28 cellular contexts compared by ENCODE assay signal in the genomic region with DNA sequence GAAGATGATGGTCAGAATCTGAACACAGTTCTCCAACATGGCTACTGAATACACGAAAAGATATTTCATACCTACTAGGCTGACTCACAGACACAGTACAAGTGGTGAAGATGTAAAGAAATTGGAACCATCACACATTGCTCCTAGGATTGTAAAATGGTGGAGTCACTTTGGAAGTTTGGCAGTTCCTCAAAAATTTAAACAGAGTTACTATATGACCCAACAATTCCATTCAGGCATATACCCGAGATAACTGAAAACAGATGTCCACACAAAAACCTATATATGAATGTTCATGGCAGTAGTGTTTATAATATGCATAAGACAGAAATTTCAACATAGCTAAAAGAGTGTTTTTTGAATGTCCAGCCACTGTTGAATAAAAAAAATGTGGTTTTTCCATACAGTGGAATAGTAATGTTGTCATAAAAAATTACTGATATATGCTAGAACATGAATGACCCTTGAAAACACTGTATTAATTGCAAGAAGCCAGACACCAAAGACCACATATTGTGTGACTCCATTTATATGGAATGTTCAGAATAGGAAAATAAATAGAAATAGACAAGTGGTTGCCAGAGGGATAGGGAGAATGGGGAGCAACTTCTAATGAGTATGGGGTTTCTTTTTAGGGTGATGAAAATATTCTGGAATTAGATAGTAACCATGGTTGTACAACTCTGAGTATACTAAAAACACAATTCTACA.
DNase-seq lines count a peak whose midpoint lies in the region; ATAC-seq, FAIRE-seq and TF ChIP-seq lines count a peak whose summit lies in the region.
"Had no signal": no experiment of that assay in that cellular context is flagged by ENCODE, and none has a peak within 500 bp of the region (broad histone marks: within the 10 kb centered on the region; RNA-seq: fewer than 3 reads in every experiment).

No MANE protein-coding gene starts in this region.

- no peaks in the 10 kb centered on the region for H3K9me3 Mint-ChIP-seq in astrocyte (ENCODE audit: unreplicated experiment)
- no peaks in the 10 kb centered on the region for H3K9me3 Mint-ChIP-seq in activated CD8-positive, alpha-beta T cell treated with anti-CD3 and anti-CD28 coated beads, Interleukin-2, amount 10 ng/mL, durations not matched to agents 7 days and 5 days (ENCODE audit: insufficient read depth)
- H3K9me3 Mint-ChIP-seq: activated CD4-positive, alpha-beta memory T cell treated with anti-CD3 and anti-CD28 coated beads for 36 hours; CD14-positive monocyte; WTC11 had no signal

- CTCF ChIA-PET in activated CD8-positive, alpha-beta T cell treated with anti-CD3 and anti-CD28 coated beads, Interleukin-2, amount 10 ng/mL, durations not matched to agents 7 days and 5 days (lab: Charles Lee): no interaction called here

- no peak overlapping the region for H3K27ac Mint-ChIP-seq in astrocyte (ENCODE audit: unreplicated experiment)
- no peak overlapping the region for H3K27ac Mint-ChIP-seq in activated CD8-positive, alpha-beta T cell treated with anti-CD3 and anti-CD28 coated beads, Interleukin-2, amount 10 ng/mL, durations not matched to agents 7 days and 5 days
- H3K27ac Mint-ChIP-seq: activated CD4-positive, alpha-beta memory T cell treated with anti-CD3 and anti-CD28 coated beads for 36 hours; WTC11 had no signal

- peaks cover 32% of the 10 kb centered on the region for H3K36me3 ChIP-seq in ACC112 (ENCODE audit: insufficient read depth, low read length)
- H3K36me3 ChIP-seq in astrocyte (ENCODE audit: insufficient read depth, low read length): peaks cover 26% of the 10 kb centered on the region

- DNase-seq in HFF-Myc (ENCODE audit: extremely low read depth, low read depth) (peak; percentile 75), astrocyte (ENCODE audit: low read depth) (peak; percentile 65), fibroblast of the aortic adventitia (ENCODE audit: low read depth) (peak; percentile 24), left lobe of liver (ENCODE audit: low spot score) (no peak)
- no peak for DNase-seq in activated CD8-positive, alpha-beta T cell treated with anti-CD3 and anti-CD28 coated beads, Interleukin-2, amount 10 ng/mL, durations not matched to agents 7 days and 5 days
- no peak for DNase-seq in activated CD4-positive, CD25-positive, alpha-beta regulatory T cell (lab: John Stamatoyannopoulos, UW)
- DNase-seq: activated CD4-positive, alpha-beta memory T cell treated with anti-CD3 and anti-CD28 coated beads for 36 hours; activated naive CD4-positive, alpha-beta T cell treated with anti-CD3 and anti-CD28 coated beads, Interleukin-2, amount 50 U/mL, for 16 hours; activated T-cell treated with anti-CD3 and anti-CD28 coated beads, Interleukin-2, amount 50 U/mL, for 1 hour; body of pancreas; mesendoderm; naive thymus-derived CD4-positive, alpha-beta T cell; NCI-H187 treated with DMSO at 0.1 percent for 48 hours; NCI-H2227 treated with DMSO at 0.1 percent for 48 hours; sigmoid colon; stimulated activated CD4-positive, alpha-beta T cell treated with anti-CD3 and anti-CD28 coated beads, Interleukin-1b, Interleukin-23, amount 100 ng/mL, for 48 hours; stimulated activated naive CD4-positive, alpha-beta T cell had no signal

- H3K4me3 Mint-ChIP-seq in astrocyte (ENCODE audit: unreplicated experiment): no peak overlapping the region
- no peak overlapping the region for H3K4me3 Mint-ChIP-seq in activated CD8-positive, alpha-beta T cell treated with anti-CD3 and anti-CD28 coated beads, Interleukin-2, amount 10 ng/mL, durations not matched to agents 7 days and 5 days
- H3K4me3 Mint-ChIP-seq: activated CD4-positive, alpha-beta memory T cell treated with anti-CD3 and anti-CD28 coated beads for 36 hours; CD14-positive monocyte; naive thymus-derived CD4-positive, alpha-beta T cell; WTC11 had no signal

- H4K20me1 ChIP-seq in astrocyte (ENCODE audit: insufficient read depth, low read length): no peaks in the 10 kb centered on the region

- peak overlapping the region; percentile 25; the same call in 1 of the 2 replicates for H3K27ac ChIP-seq in ACC112 (ENCODE audit: low read depth, low read length)
- peak overlapping the region; percentile 76 for H3K27ac ChIP-seq in astrocyte (ENCODE audit: low read depth, low read length)
- H3K27ac ChIP-seq: body of pancreas, coronary artery, parathyroid adenoma, sigmoid colon, thoracic aorta had no signal

- peak overlapping the region; percentile 5 for H3K4me2 ChIP-seq in astrocyte (ENCODE audit: low read length)

- peaks cover 7% of the 10 kb centered on the region for H3K4me1 Mint-ChIP-seq in astrocyte (ENCODE audit: low read depth, unreplicated experiment)
- H3K4me1 Mint-ChIP-seq in activated CD8-positive, alpha-beta T cell treated with anti-CD3 and anti-CD28 coated beads, Interleukin-2, amount 10 ng/mL, durations not matched to agents 7 days and 5 days (ENCODE audit: low read depth): no peaks in the 10 kb centered on the region
- H3K4me1 Mint-ChIP-seq: WTC11 had no signal

- H2AFZ ChIP-seq in ACC112 (ENCODE audit: low read length, unreplicated experiment): no peak overlapping the region
- H2AFZ ChIP-seq in astrocyte (ENCODE audit: low read depth, low read length): no peak overlapping the region
- H2AFZ ChIP-seq: parathyroid adenoma had no signal

- TF ChIP-seq CTCF in HFF-Myc (IDR thresholded peaks at IDR 0.05; ENCODE audit: low read depth, low read length, missing control alignments) (no peak), astrocyte (IDR thresholded peaks at IDR 0.05; ENCODE audit: insufficient read depth, low read depth, low read length) (no peak), fibroblast of the aortic adventitia (IDR thresholded peaks at IDR 0.05; ENCODE audit: insufficient read depth, low read length) (no peak)

- FAIRE-seq in astrocyte (lab: Jason Lieb, UNC): no peak
- FAIRE-seq: A204.1, endometrium, G401.6, K562 had no signal

- ATAC-seq in activated CD8-positive, alpha-beta T cell treated with anti-CD3 and anti-CD28 coated beads, Interleukin-2, amount 10 ng/mL, durations not matched to agents 7 days and 5 days: no peak
- ATAC-seq in left lobe of liver: no peak
- ATAC-seq in GM21515 (IDR thresholded peaks at IDR 0.05; ENCODE audit: unreplicated experiment): no peak
- ATAC-seq: body of pancreas; naive thymus-derived CD4-positive, alpha-beta T cell had no signal

- H3K4me1 ChIP-seq in ACC112 (ENCODE audit: control insufficient read depth, insufficient read depth, low read length, unreplicated experiment): peaks cover 4% of the 10 kb centered on the region
- peaks cover 8% of the 10 kb centered on the region for H3K4me1 ChIP-seq in astrocyte (ENCODE audit: insufficient read depth, low read length)
- H3K4me1 ChIP-seq: body of pancreas, parathyroid adenoma, sigmoid colon had no signal

- H3K36me3 Mint-ChIP-seq in astrocyte (ENCODE audit: low read depth, unreplicated experiment): peaks cover 12% of the 10 kb centered on the region
- H3K36me3 Mint-ChIP-seq in activated CD8-positive, alpha-beta T cell treated with anti-CD3 and anti-CD28 coated beads, Interleukin-2, amount 10 ng/mL, durations not matched to agents 7 days and 5 days (ENCODE audit: low read depth): peaks cover 49% of the 10 kb centered on the region

- POLR2A ChIA-PET in activated CD8-positive, alpha-beta T cell treated with anti-CD3 and anti-CD28 coated beads, Interleukin-2, amount 10 ng/mL, durations not matched to agents 7 days and 5 days (lab: Charles Lee): interaction anchor here (1.0 kb wide), 1 partner anchor 97 kb away, joined by 3 read pairs; no protein-coding TSS in a partner anchor

- no peaks in the 10 kb centered on the region for H3K9me3 ChIP-seq in astrocyte (ENCODE audit: insufficient read depth, low read depth, low read length)
- H3K9me3 ChIP-seq: body of pancreas, sigmoid colon, thoracic aorta had no signal

- H3K27me3 ChIP-seq in ACC112 (ENCODE audit: insufficient read depth, low read length): no peaks in the 10 kb centered on the region
- no peaks in the 10 kb centered on the region for H3K27me3 ChIP-seq in astrocyte (ENCODE audit: insufficient read depth, low read length)
- H3K27me3 ChIP-seq: body of pancreas, sigmoid colon had no signal

- H3K79me2 ChIP-seq in ACC112 (ENCODE audit: control insufficient read depth, insufficient read depth, low read length, unreplicated experiment) (no peaks in the 10 kb centered on the region), astrocyte (ENCODE audit: insufficient read depth, low read length) (no peaks in the 10 kb centered on the region)
- H3K79me2 ChIP-seq: parathyroid adenoma had no signal

- no peak overlapping the region for H3K9ac ChIP-seq in astrocyte (ENCODE audit: low read length)
- H3K9ac ChIP-seq: parathyroid adenoma had no signal

- H3K27me3 Mint-ChIP-seq in astrocyte (ENCODE audit: low read depth, unreplicated experiment): no peaks in the 10 kb centered on the region
- no peaks in the 10 kb centered on the region for H3K27me3 Mint-ChIP-seq in activated CD8-positive, alpha-beta T cell treated with anti-CD3 and anti-CD28 coated beads, Interleukin-2, amount 10 ng/mL, durations not matched to agents 7 days and 5 days (ENCODE audit: low read depth)
- H3K27me3 Mint-ChIP-seq: activated CD4-positive, alpha-beta memory T cell treated with anti-CD3 and anti-CD28 coated beads for 36 hours; naive thymus-derived CD4-positive, alpha-beta T cell had no signal

- no peak overlapping the region for H3K4me3 ChIP-seq in ACC112 (ENCODE audit: low read depth, low read length)
- H3K4me3 ChIP-seq in HFF-Myc (replicated peaks; ENCODE audit: low read depth, low read length): no peak overlapping the region
- H3K4me3 ChIP-seq in astrocyte (ENCODE audit: insufficient read depth, low read depth, low read length): no peak overlapping the region
- H3K4me3 ChIP-seq in fibroblast of the aortic adventitia (ENCODE audit: low read depth, low read length): no peak overlapping the region
- H3K4me3 ChIP-seq: body of pancreas, coronary artery, K562, sigmoid colon, thoracic aorta had no signal

Comparison
In these comparisons a context has a peak if more than half of its experiments do, and no peak if none do; other contexts are left out.
1. DNase-seq: peak in HFF-Myc (single experiment), astrocyte (single experiment) and fibroblast of the aortic adventitia (single experiment); none in activated CD8-positive, alpha-beta T cell treated with anti-CD3 and anti-CD28 coated beads, Interleukin-2, amount 10 ng/mL, durations not matched to agents 7 days and 5 days (single experiment), activated CD4-positive, CD25-positive, alpha-beta regulatory T cell (0 of 4) and left lobe of liver (single experiment).